In the genomic region with DNA sequence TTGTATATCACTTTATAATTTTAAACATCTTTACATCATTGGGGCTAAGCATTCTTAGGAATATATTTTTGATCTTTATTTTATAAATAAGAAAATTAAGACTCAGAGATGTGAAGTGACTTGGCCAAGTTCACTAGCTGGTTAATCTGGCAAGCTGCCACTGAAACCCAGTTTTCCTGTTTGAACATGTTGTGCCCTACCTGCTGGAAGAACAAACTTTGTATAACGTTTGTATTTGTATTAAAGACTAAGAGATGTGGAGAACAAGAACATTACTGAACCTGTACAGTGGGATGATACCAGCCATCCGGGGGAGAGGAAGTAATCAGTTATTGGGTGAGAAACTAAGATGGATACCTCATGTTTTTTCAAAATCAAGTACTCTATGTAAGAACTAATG, we compare ENCODE assay signal across 30 cellular contexts.
"Had no signal": no experiment of that assay in that cellular context is flagged by ENCODE, and none has a peak within 500 bp of the region (broad histone marks: within the 10 kb centered on the region; RNA-seq: fewer than 3 reads in every experiment).

No MANE protein-coding gene starts in this region.

- H3K4me1 Mint-ChIP-seq: WTC11 had no signal

- H3K27ac ChIP-seq: body of pancreas, coronary artery, dorsolateral prefrontal cortex, ovary, thoracic aorta, uterus had no signal

- H3K9me3 ChIP-seq: body of pancreas, ovary, thoracic aorta, uterus had no signal

- H3K27me3 ChIP-seq: body of pancreas, dorsolateral prefrontal cortex, ovary, uterus had no signal

- H3K4me3 ChIP-seq: body of pancreas, coronary artery, dorsolateral prefrontal cortex, ovary, skin epidermis, thoracic aorta, uterus had no signal

- H3K9me3 Mint-ChIP-seq: activated CD8-positive, alpha-beta T cell treated with anti-CD3 and anti-CD28 coated beads for 36 hours; activated naive CD4-positive, alpha-beta T cell treated with anti-CD3 and anti-CD28 coated beads, Interleukin-2, amount 50 U/mL, for 72 hours; activated T-cell treated with anti-CD3 and anti-CD28 coated beads, Interleukin-2, amount 50 U/mL, for 4 hours; activated T-helper 2 cell treated with anti-CD3 and anti-CD28 coated beads, Interferon-gamma antibody, Interleukin-2, Interleukin-4, amounts not matched to agents 10 μg/mL and 5 μg/mL and 100 μg/mL, durations not matched to agents 14 hours and 24 hours and 36 hours; naive thymus-derived CD4-positive, alpha-beta T cell; WTC11 had no signal

- DNase-seq: activated CD4-positive, alpha-beta T cell treated with anti-CD3 and anti-CD28 coated beads for 1 hour; activated CD4-positive, alpha-beta T cell treated with anti-CD3 and anti-CD28 coated beads, Interleukin-2, amount 50 U/mL, for 1 hour; activated CD8-positive, alpha-beta T cell treated with anti-CD3 and anti-CD28 coated beads for 36 hours; activated T-cell treated with anti-CD3 and anti-CD28 coated beads, Interleukin-2, amount 50 U/mL, for 4 hours; aorta; dorsolateral prefrontal cortex; effector memory CD4-positive, alpha-beta T cell; foreskin fibroblast; head of caudate nucleus; hippocampal formation; left cardiac atrium; midbrain; naive thymus-derived CD4-positive, alpha-beta T cell; ovary; retina; stimulated activated CD4-positive, alpha-beta T cell treated with anti-CD3 and anti-CD28 coated beads, Interleukin-12 subunit alpha, Interleukin-12 subunit beta, amount 100 ng/mL, for 4 hours; stimulated activated CD4-positive, alpha-beta T cell treated with anti-CD3 and anti-CD28 coated beads, Interleukin-4, amount 100 ng/mL, for 1 hour; stimulated activated naive CD8-positive, alpha-beta T cell treated with anti-CD3 and anti-CD28 coated beads, Interleukin-15, Interleukin-2, amounts not matched to agents 100 U/mL and 50 U/mL, for 24 hours; T1000; trophoblast cell; uterus had no signal

- H3K36me3 ChIP-seq: ovary, thoracic aorta, uterus had no signal

- H3K36me3 Mint-ChIP-seq: activated naive CD4-positive, alpha-beta T cell treated with anti-CD3 and anti-CD28 coated beads, Interleukin-2, amount 50 U/mL, for 72 hours; naive thymus-derived CD4-positive, alpha-beta T cell; WTC11 had no signal

- ATAC-seq: activated CD8-positive, alpha-beta T cell treated with anti-CD3 and anti-CD28 coated beads for 36 hours; activated naive CD4-positive, alpha-beta T cell treated with anti-CD3 and anti-CD28 coated beads, Interleukin-2, amount 50 U/mL, for 72 hours; activated T-cell treated with anti-CD3 and anti-CD28 coated beads, Interleukin-2, amount 50 U/mL, for 4 hours; body of pancreas; left cardiac atrium; naive thymus-derived CD4-positive, alpha-beta T cell; sciatic nerve; stimulated activated naive CD8-positive, alpha-beta T cell treated with anti-CD3 and anti-CD28 coated beads, Interleukin-15, Interleukin-2, amounts not matched to agents 100 U/mL and 50 U/mL, for 24 hours; WTC11 had no signal

- H3K27me3 Mint-ChIP-seq: activated CD8-positive, alpha-beta T cell treated with anti-CD3 and anti-CD28 coated beads for 36 hours had no signal

- H3K27ac Mint-ChIP-seq: activated CD8-positive, alpha-beta T cell treated with anti-CD3 and anti-CD28 coated beads for 36 hours; activated naive CD4-positive, alpha-beta T cell treated with anti-CD3 and anti-CD28 coated beads, Interleukin-2, amount 50 U/mL, for 72 hours; activated T-helper 2 cell treated with anti-CD3 and anti-CD28 coated beads, Interferon-gamma antibody, Interleukin-2, Interleukin-4, amounts not matched to agents 10 μg/mL and 5 μg/mL and 100 μg/mL, durations not matched to agents 14 hours and 24 hours and 36 hours; naive thymus-derived CD4-positive, alpha-beta T cell; progenitor cell of endocrine pancreas; WTC11 had no signal

- H3K4me3 Mint-ChIP-seq: activated CD8-positive, alpha-beta T cell treated with anti-CD3 and anti-CD28 coated beads for 36 hours; activated T-cell treated with anti-CD3 and anti-CD28 coated beads, Interleukin-2, amount 50 U/mL, for 4 hours; naive thymus-derived CD4-positive, alpha-beta T cell; WTC11 had no signal
